ENCODE assay signal across 21 cellular contexts in genomic region chr3:123384256-123384655, GRCh38.
DNase-seq lines count a peak whose midpoint lies in the region; ATAC-seq and TF ChIP-seq lines count a peak whose summit lies in the region.
"Had no signal": no experiment of that assay in that cellular context is flagged by ENCODE, and none has a peak within 500 bp of the region (broad histone marks: within the 10 kb centered on the region; RNA-seq: fewer than 3 reads in every experiment).

No MANE protein-coding gene starts in this region.

- H3K27me3 ChIP-seq in left ventricle myocardium inferior (ENCODE audit: low read depth) (no peaks in the 10 kb centered on the region), uterus (no peaks in the 10 kb centered on the region), Peyer's patch (no peaks in the 10 kb centered on the region)

- TF ChIP-seq POLR2A in uterus (IDR thresholded peaks at IDR 0.05), result no peak
- TF ChIP-seq POLR2A in Peyer's patch (IDR thresholded peaks at IDR 0.05), result no peak

- no peaks in the 10 kb centered on the region for H3K36me3 ChIP-seq in left ventricle myocardium inferior
- H3K36me3 ChIP-seq in uterus, result no peaks in the 10 kb centered on the region
- H3K36me3 ChIP-seq in Peyer's patch, result no peaks in the 10 kb centered on the region
- H3K36me3 ChIP-seq: neutrophil had no signal

- ATAC-seq in HG03175 (IDR thresholded peaks at IDR 0.05; ENCODE audit: unreplicated experiment), result no peak
- ATAC-seq: WTC11 had no signal

- H3K4me1 ChIP-seq in left ventricle myocardium inferior (peaks cover 100% of the 10 kb centered on the region), uterus (peaks cover 4 to 15% of the 10 kb centered on the region in 2 donors), Peyer's patch (peaks cover 0 to 27% (median 0%) of the 10 kb centered on the region in 4 donors)

- H3K27ac ChIP-seq in left ventricle myocardium inferior (replicated peaks) (peak overlapping the region; percentile 89), uterus (peak overlapping the region; percentile 64 to 74), Peyer's patch (peak overlapping the region in 2 of 4 donors; percentile 35 to 73)
- H3K27ac ChIP-seq: 22Rv1, neutrophil had no signal

- DNase-seq in DMS 273 (lab: John Stamatoyannopoulos, UW; ENCODE audit: unreplicated experiment), result peak; percentile 44
- no peak for DNase-seq in DMS 273 treated with DMSO at 0.1 percent for 48 hours (lab: John Stamatoyannopoulos, UW)
- DNase-seq in left ventricle myocardium inferior, result no peak
- peak; percentile 47 for DNase-seq in posterior vena cava (ENCODE audit: low spot score)
- no peak for DNase-seq in uterus
- no peak for DNase-seq in Peyer's patch
- DNase-seq in KBM-7, result no peak
- DNase-seq: activated CD4-positive, alpha-beta T cell treated with anti-CD3 and anti-CD28 coated beads, Interleukin-2, amount 50 U/mL, for 1 hour; CD4-positive, CD25-positive, alpha-beta regulatory T cell; HFFc6; hippocampal formation; immature natural killer cell; NCI-H1417 treated with DMSO at 0.1 percent for 48 hours; NCI-H2107; SHP77 treated with DMSO at 0.1 percent for 48 hours; small intestine; stimulated activated CD4-positive, alpha-beta T cell treated with anti-CD3 and anti-CD28 coated beads, Interleukin-2, amount 100 ng/mL, for 24 hours had no signal

- intact Hi-C loops in left ventricle myocardium inferior (cut with micrococcal nuclease), result no loop called here
- intact Hi-C loops in posterior vena cava (cut with DNase I), result no loop called here
- intact Hi-C loops in uterus (cut with DNase I; ENCODE audit: low total_unique reads), result no loop called here

- in situ Hi-C loops in KBM-7 (cut with MboI; ENCODE audit: low pct_unique_long_range_greater_than_20kb, low sequenced_read_pairs), result no loop called here

- H3K9me3 ChIP-seq in left ventricle myocardium inferior (replicated peaks), result no peaks in the 10 kb centered on the region
- H3K9me3 ChIP-seq in uterus, result no peaks in the 10 kb centered on the region
- no peaks in the 10 kb centered on the region for H3K9me3 ChIP-seq in Peyer's patch
- H3K9me3 ChIP-seq: neutrophil had no signal

- H3K4me3 ChIP-seq in left ventricle myocardium inferior (peak overlapping the region; percentile 55), uterus (no peak overlapping the region), Peyer's patch (no peak overlapping the region)

- TF ChIP-seq CTCF in left ventricle myocardium inferior (IDR thresholded peaks at IDR 0.05; ENCODE audit: borderline replicate concordance) (no peak), uterus (IDR thresholded peaks at IDR 0.05) (no peak), Peyer's patch (IDR thresholded peaks at IDR 0.05) (no peak)

Comparison
In these comparisons a context has a peak if more than half of its experiments do, and no peak if none do; other contexts are left out.
1. DNase-seq: peak in DMS 273 (single experiment) and posterior vena cava (single experiment); none in DMS 273 treated with DMSO at 0.1 percent for 48 hours (single experiment), left ventricle myocardium inferior (single experiment), uterus (0 of 2), Peyer's patch (0 of 3) and KBM-7 (single experiment).